29 cellular contexts compared by ENCODE assay signal in genomic region chr11:127610787-127611186, GRCh38.
"Had no signal": no experiment of that assay in that cellular context is flagged by ENCODE, and none has a peak within 500 bp of the region (broad histone marks: within the 10 kb centered on the region; RNA-seq: fewer than 3 reads in every experiment).

No MANE protein-coding gene starts in this region.

- H3K9me3 Mint-ChIP-seq: activated CD4-positive, alpha-beta memory T cell treated with anti-CD3 and anti-CD28 coated beads for 36 hours; activated CD4-positive, alpha-beta T cell treated with anti-CD3 and anti-CD28 coated beads, Interleukin-2, amount 10 ng/mL, durations not matched to agents 24 days and 14 days; activated naive CD4-positive, alpha-beta T cell treated with anti-CD3 and anti-CD28 coated beads for 36 hours; activated naive CD4-positive, alpha-beta T cell treated with anti-CD3 and anti-CD28 coated beads, Interleukin-2, amount 50 U/mL, for 24 hours; activated naive CD8-positive, alpha-beta T cell treated with anti-CD3 and anti-CD28 coated beads for 36 hours; activated naive CD8-positive, alpha-beta T cell treated with anti-CD3 and anti-CD28 coated beads, Interleukin-2, amount 50 U/mL, for 24 hours; activated T-helper 1 cell treated with anti-CD3 and anti-CD28 coated beads, Interleukin-12 subunit alpha, Interleukin-12 subunit beta, Interleukin-2, Interleukin-4 antibody, amounts not matched to agents 30 ng/mL and 10 ng/mL and 1 ng/mL, durations not matched to agents 14 hours and 24 hours and 36 hours; activated T-helper 2 cell treated with anti-CD3 and anti-CD28 coated beads, Interferon-gamma antibody, Interleukin-2, Interleukin-4, amounts not matched to agents 10 μg/mL and 5 μg/mL and 100 μg/mL, durations not matched to agents 14 hours and 24 hours and 36 hours had no signal

- H3K27ac Mint-ChIP-seq: activated CD4-positive, alpha-beta memory T cell treated with anti-CD3 and anti-CD28 coated beads for 36 hours; activated CD4-positive, alpha-beta T cell treated with anti-CD3 and anti-CD28 coated beads for 36 hours; activated CD4-positive, alpha-beta T cell treated with anti-CD3 and anti-CD28 coated beads, Interleukin-2, amount 10 ng/mL, durations not matched to agents 24 days and 14 days; activated CD8-positive, alpha-beta memory T cell treated with anti-CD3 and anti-CD28 coated beads, Interleukin-2, amount 10 ng/mL, durations not matched to agents 7 days and 5 days; activated CD8-positive, alpha-beta T cell treated with anti-CD3 and anti-CD28 coated beads, Interleukin-2, amount 10 ng/mL, durations not matched to agents 7 days and 5 days; activated naive CD4-positive, alpha-beta T cell treated with anti-CD3 and anti-CD28 coated beads for 36 hours; activated naive CD4-positive, alpha-beta T cell treated with anti-CD3 and anti-CD28 coated beads, Interleukin-2, amount 50 U/mL, for 24 hours; activated naive CD8-positive, alpha-beta T cell treated with anti-CD3 and anti-CD28 coated beads for 36 hours; activated naive CD8-positive, alpha-beta T cell treated with anti-CD3 and anti-CD28 coated beads, Interleukin-2, amount 50 U/mL, for 24 hours; activated T-helper 1 cell treated with anti-CD3 and anti-CD28 coated beads, Interleukin-12 subunit alpha, Interleukin-12 subunit beta, Interleukin-2, Interleukin-4 antibody, amounts not matched to agents 30 ng/mL and 10 ng/mL and 1 ng/mL, durations not matched to agents 14 hours and 24 hours and 36 hours; activated T-helper 2 cell treated with anti-CD3 and anti-CD28 coated beads, Interferon-gamma antibody, Interleukin-2, Interleukin-4, amounts not matched to agents 10 μg/mL and 5 μg/mL and 100 μg/mL, durations not matched to agents 14 hours and 24 hours and 36 hours had no signal

- H3K36me3 Mint-ChIP-seq: activated CD4-positive, alpha-beta memory T cell treated with anti-CD3 and anti-CD28 coated beads for 36 hours; activated CD8-positive, alpha-beta memory T cell treated with anti-CD3 and anti-CD28 coated beads, Interleukin-2, amount 10 ng/mL, durations not matched to agents 7 days and 5 days; activated naive CD4-positive, alpha-beta T cell treated with anti-CD3 and anti-CD28 coated beads, Interleukin-2, amount 50 U/mL, for 24 hours; activated naive CD8-positive, alpha-beta T cell treated with anti-CD3 and anti-CD28 coated beads for 36 hours had no signal

- H3K27me3 Mint-ChIP-seq: activated CD4-positive, alpha-beta memory T cell treated with anti-CD3 and anti-CD28 coated beads for 36 hours; activated CD4-positive, alpha-beta T cell treated with anti-CD3 and anti-CD28 coated beads for 36 hours; activated CD4-positive, alpha-beta T cell treated with anti-CD3 and anti-CD28 coated beads, Interleukin-2, amount 10 ng/mL, durations not matched to agents 24 days and 14 days; activated CD8-positive, alpha-beta memory T cell treated with anti-CD3 and anti-CD28 coated beads, Interleukin-2, amount 10 ng/mL, durations not matched to agents 7 days and 5 days; activated naive CD4-positive, alpha-beta T cell treated with anti-CD3 and anti-CD28 coated beads, Interleukin-2, amount 50 U/mL, for 24 hours; activated naive CD8-positive, alpha-beta T cell treated with anti-CD3 and anti-CD28 coated beads, Interleukin-2, amount 50 U/mL, for 24 hours had no signal

- H3K4me3 Mint-ChIP-seq: activated CD4-positive, alpha-beta memory T cell treated with anti-CD3 and anti-CD28 coated beads for 36 hours; activated CD4-positive, alpha-beta T cell treated with anti-CD3 and anti-CD28 coated beads for 36 hours; activated CD4-positive, alpha-beta T cell treated with anti-CD3 and anti-CD28 coated beads, Interleukin-2, amount 10 ng/mL, durations not matched to agents 24 days and 14 days; activated CD8-positive, alpha-beta memory T cell treated with anti-CD3 and anti-CD28 coated beads, Interleukin-2, amount 10 ng/mL, durations not matched to agents 7 days and 5 days; activated CD8-positive, alpha-beta T cell treated with anti-CD3 and anti-CD28 coated beads, Interleukin-2, amount 10 ng/mL, durations not matched to agents 7 days and 5 days; activated naive CD4-positive, alpha-beta T cell treated with anti-CD3 and anti-CD28 coated beads for 36 hours; activated naive CD4-positive, alpha-beta T cell treated with anti-CD3 and anti-CD28 coated beads, Interleukin-2, amount 50 U/mL, for 24 hours; activated naive CD8-positive, alpha-beta T cell treated with anti-CD3 and anti-CD28 coated beads for 36 hours; activated naive CD8-positive, alpha-beta T cell treated with anti-CD3 and anti-CD28 coated beads, Interleukin-2, amount 50 U/mL, for 24 hours; activated T-helper 1 cell treated with anti-CD3 and anti-CD28 coated beads, Interleukin-12 subunit alpha, Interleukin-12 subunit beta, Interleukin-2, Interleukin-4 antibody, amounts not matched to agents 30 ng/mL and 10 ng/mL and 1 ng/mL, durations not matched to agents 14 hours and 24 hours and 36 hours had no signal

- H3K36me3 ChIP-seq: adrenal gland, colonic mucosa, gastrocnemius medialis had no signal

- H3K9me3 ChIP-seq: adrenal gland, body of pancreas, colonic mucosa, gastrocnemius medialis had no signal

- H3K27ac ChIP-seq: adrenal gland, body of pancreas, colonic mucosa, epithelial cell of prostate, gastrocnemius medialis had no signal

- H3K27me3 ChIP-seq: adrenal gland, body of pancreas, colonic mucosa, gastrocnemius medialis had no signal

- DNase-seq: activated CD4-positive, alpha-beta memory T cell treated with anti-CD3 and anti-CD28 coated beads for 36 hours; activated CD4-positive, alpha-beta T cell treated with anti-CD3 and anti-CD28 coated beads for 36 hours; activated CD4-positive, alpha-beta T cell treated with anti-CD3 and anti-CD28 coated beads, Interleukin-2, amount 10 ng/mL, durations not matched to agents 24 days and 14 days; activated CD4-positive, CD25-positive, alpha-beta regulatory T cell; activated CD4-positive, CD25-positive, alpha-beta regulatory T cell treated with anti-CD3 and anti-CD28 coated beads, Interleukin-2, amount 50 U/mL, for 72 hours; activated CD8-positive, alpha-beta memory T cell treated with anti-CD3 and anti-CD28 coated beads, Interleukin-2, amount 10 ng/mL, durations not matched to agents 7 days and 5 days; activated CD8-positive, alpha-beta memory T cell treated with anti-CD3 and anti-CD28 coated beads, Interleukin-2, amount 50 U/mL, for 4 hours; activated CD8-positive, alpha-beta T cell treated with anti-CD3 and anti-CD28 coated beads, Interleukin-2, amount 10 ng/mL, durations not matched to agents 7 days and 5 days; activated effector memory CD4-positive, alpha-beta T cell treated with anti-CD3 and anti-CD28 coated beads, Interleukin-2, amount 50 U/mL, for 16 hours; activated naive CD4-positive, alpha-beta T cell treated with anti-CD3 and anti-CD28 coated beads for 36 hours; activated naive CD8-positive, alpha-beta T cell treated with anti-CD3 and anti-CD28 coated beads for 36 hours; activated naive CD8-positive, alpha-beta T cell treated with anti-CD3 and anti-CD28 coated beads, Interleukin-2, amount 50 U/mL, for 24 hours; activated T-cell treated with anti-CD3 and anti-CD28 coated beads, Interleukin-2, amount 50 U/mL, for 1 hour; activated T-cell treated with anti-CD3 and anti-CD28 coated beads, Interleukin-2, amount 50 U/mL, for 48 hours; adrenal gland; amygdala; aorta; body of pancreas; central memory CD4-positive, alpha-beta T cell; cerebellar nuclear complex; colonic mucosa; effector CD8-positive, alpha-beta T cell; foreskin fibroblast; gastrocnemius medialis; T-helper 2 cell had no signal

- H3K4me3 ChIP-seq: adrenal gland, body of pancreas, colonic mucosa, gastrocnemius medialis had no signal

- H3K4me1 Mint-ChIP-seq: activated CD4-positive, alpha-beta T cell treated with anti-CD3 and anti-CD28 coated beads for 36 hours; activated CD4-positive, alpha-beta T cell treated with anti-CD3 and anti-CD28 coated beads, Interleukin-2, amount 10 ng/mL, durations not matched to agents 24 days and 14 days; activated CD8-positive, alpha-beta memory T cell treated with anti-CD3 and anti-CD28 coated beads, Interleukin-2, amount 10 ng/mL, durations not matched to agents 7 days and 5 days; activated naive CD4-positive, alpha-beta T cell treated with anti-CD3 and anti-CD28 coated beads, Interleukin-2, amount 50 U/mL, for 24 hours; activated naive CD8-positive, alpha-beta T cell treated with anti-CD3 and anti-CD28 coated beads for 36 hours; activated naive CD8-positive, alpha-beta T cell treated with anti-CD3 and anti-CD28 coated beads, Interleukin-2, amount 50 U/mL, for 24 hours had no signal

- H3K4me1 ChIP-seq: adrenal gland, body of pancreas, colonic mucosa, gastrocnemius medialis had no signal

- ATAC-seq: activated CD4-positive, alpha-beta T cell treated with anti-CD3 and anti-CD28 coated beads for 36 hours; activated CD8-positive, alpha-beta memory T cell treated with anti-CD3 and anti-CD28 coated beads, Interleukin-2, amount 10 ng/mL, durations not matched to agents 7 days and 5 days; activated CD8-positive, alpha-beta T cell treated with anti-CD3 and anti-CD28 coated beads, Interleukin-2, amount 10 ng/mL, durations not matched to agents 7 days and 5 days; activated naive CD8-positive, alpha-beta T cell treated with anti-CD3 and anti-CD28 coated beads, Interleukin-2, amount 50 U/mL, for 24 hours; body of pancreas; gastrocnemius medialis had no signal
